1 cellular context compared by ENCODE assay signal in the genomic region with DNA sequence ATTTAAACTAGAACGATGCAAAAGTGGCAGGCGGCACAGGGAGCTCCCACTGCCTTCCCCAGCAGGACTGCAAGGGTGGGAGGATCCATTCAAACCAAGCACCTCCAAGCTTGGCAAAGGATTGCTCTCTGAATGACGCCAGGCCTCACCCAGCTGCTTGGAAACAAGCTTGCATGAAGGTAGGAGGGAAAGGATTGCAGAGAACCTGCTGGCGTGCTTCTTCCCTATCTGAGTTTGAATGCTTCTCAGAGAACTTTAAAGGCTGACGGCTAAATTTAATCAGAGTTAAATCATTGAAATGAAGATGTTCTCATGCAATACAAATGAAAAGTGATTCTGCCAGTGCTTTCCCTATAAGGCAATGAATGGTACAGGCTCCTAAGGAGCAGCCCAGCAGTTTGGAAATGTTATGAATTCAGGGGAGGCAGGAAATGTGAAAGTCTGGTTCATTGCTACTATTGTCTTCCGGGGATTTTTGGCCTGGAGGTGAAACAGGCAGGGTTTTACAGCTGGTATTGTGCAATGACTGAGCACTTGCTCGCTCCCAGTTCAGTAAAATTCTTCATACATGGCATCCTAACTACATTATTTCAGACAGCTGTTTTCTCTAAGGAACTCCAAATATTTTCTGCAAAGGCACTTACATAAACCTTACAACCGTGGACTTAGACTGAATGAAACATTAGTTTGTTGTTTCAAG.
TF ChIP-seq lines count a peak whose summit lies in the region.

No MANE protein-coding gene starts in this region.

TF ChIP-seq in HepG2, 621 proteins besides CTCF, POLR2A, EP300 and RAD21 (continued from another document and continues in another):
- TF ChIP-seq, protein P1, sequence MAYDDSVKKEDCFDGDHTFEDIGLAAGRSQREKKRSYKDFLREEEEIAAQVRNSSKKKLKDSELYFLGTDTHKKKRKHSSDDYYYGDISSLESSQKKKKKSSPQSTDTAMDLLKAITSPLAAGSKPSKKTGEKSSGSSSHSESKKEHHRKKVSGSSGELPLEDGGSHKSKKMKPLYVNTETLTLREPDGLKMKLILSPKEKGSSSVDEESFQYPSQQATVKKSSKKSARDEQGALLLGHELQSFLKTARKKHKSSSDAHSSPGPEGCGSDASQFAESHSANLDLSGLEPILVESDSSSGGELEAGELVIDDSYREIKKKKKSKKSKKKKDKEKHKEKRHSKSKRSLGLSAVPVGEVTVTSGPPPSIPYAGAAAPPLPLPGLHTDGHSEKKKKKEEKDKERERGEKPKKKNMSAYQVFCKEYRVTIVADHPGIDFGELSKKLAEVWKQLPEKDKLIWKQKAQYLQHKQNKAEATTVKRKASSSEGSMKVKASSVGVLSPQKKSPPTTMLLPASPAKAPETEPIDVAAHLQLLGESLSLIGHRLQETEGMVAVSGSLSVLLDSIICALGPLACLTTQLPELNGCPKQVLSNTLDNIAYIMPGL (CRISPR knock-in tag; IDR thresholded peaks at IDR 0.05; ENCODE audit: borderline replicate concordance in 1 of 2, low read depth in 1 of 2) = no peak
- TF ChIP-seq SALL1 (CRISPR knock-in tag; IDR thresholded peaks at IDR 0.05) (peak; percentile 54; the same call in 1 of the 2 replicates), PITX1 (CRISPR knock-in tag; IDR thresholded peaks at IDR 0.05) (0 out of 2 replicates have a peak, but pooled peaks have one; percentile 26), ZNF614 (CRISPR knock-in tag; IDR thresholded peaks at IDR 0.05; ENCODE audit: borderline replicate concordance) (no peak), SP5 (CRISPR knock-in tag; IDR thresholded peaks at IDR 0.05; ENCODE audit: borderline replicate concordance, low read depth) (peak; percentile 21; the same call in 1 of the 2 replicates), MED1 (CRISPR knock-in tag; IDR thresholded peaks at IDR 0.05) (peak; percentile 85), ZNF607 (CRISPR knock-in tag; IDR thresholded peaks at IDR 0.05; ENCODE audit: borderline replicate concordance) (no peak), GATAD2A (CRISPR knock-in tag; IDR thresholded peaks at IDR 0.05) (peak; percentile 89), POLR2AphosphoS5 (IDR thresholded peaks at IDR 0.05; ENCODE audit: low read depth, low read length) (peak; percentile 31; the same call in 1 of the 2 replicates), FOXA3 (CRISPR knock-in tag; IDR thresholded peaks at IDR 0.05) (peak; percentile 32; the same call in 1 of the 2 replicates), TAF1 (CRISPR knock-in tag; IDR thresholded peaks at IDR 0.05) (peak; percentile 39; the same call in 1 of the 2 replicates), ZNF558 (CRISPR knock-in tag; IDR thresholded peaks at IDR 0.05; ENCODE audit: borderline replicate concordance) (peak; percentile 75; the same call in 1 of the 2 replicates), CEBPB (IDR thresholded peaks at IDR 0.05; ENCODE audit: borderline replicate concordance, low read depth, low read length) (peak; percentile 97), PHF21A (CRISPR knock-in tag; IDR thresholded peaks at IDR 0.05) (0 out of 2 replicates have a peak, but pooled peaks have one; percentile 32), TEAD3 (CRISPR knock-in tag; optimal IDR thresholded peaks at IDR 0.05; ENCODE audit: borderline replicate concordance) (peak; percentile 65), MED13 (CRISPR knock-in tag; IDR thresholded peaks at IDR 0.05) (peak; percentile 56; the same call in 1 of the 2 replicates), FOXP1 (IDR thresholded peaks at IDR 0.05) (no peak), FOXP1 (CRISPR knock-in tag; IDR thresholded peaks at IDR 0.05) (peak; percentile 24; the same call in 1 of the 2 replicates), RBFOX2 (IDR thresholded peaks at IDR 0.05; ENCODE audit: low read depth, low read length) (peak; percentile 62), TARDBP (CRISPR knock-in tag; IDR thresholded peaks at IDR 0.05) (0 out of 2 replicates have a peak, but pooled peaks have one; percentile 4), ZNF350 (CRISPR knock-in tag; IDR thresholded peaks at IDR 0.05; ENCODE audit: borderline replicate concordance, low read depth) (0 out of 2 replicates have a peak, but pooled peaks have one; percentile 10), MXI1 (IDR thresholded peaks at IDR 0.05; ENCODE audit: borderline replicate concordance, low read depth, low read length) (0 out of 3 replicates have a peak, but pooled peaks have one; percentile 21), ZBTB8A (CRISPR knock-in tag; IDR thresholded peaks at IDR 0.05; ENCODE audit: borderline replicate concordance, low read depth) (no peak), ZNF446 (CRISPR knock-in tag; IDR thresholded peaks at IDR 0.05) (no peak), ISL2 (CRISPR knock-in tag; IDR thresholded peaks at IDR 0.05) (peak; percentile 35; the same call in 1 of the 2 replicates), GABPA (IDR thresholded peaks at IDR 0.05; ENCODE audit: low read depth, low read length) (no peak), GABPA (CRISPR knock-in tag; IDR thresholded peaks at IDR 0.05; ENCODE audit: low read depth) (peak; percentile 60; the same call in 1 of the 2 replicates), BCL6 (CRISPR knock-in tag; IDR thresholded peaks at IDR 0.05) (peak; percentile 9; the same call in 1 of the 2 replicates), ZNF232 (CRISPR knock-in tag; IDR thresholded peaks at IDR 0.05; ENCODE audit: borderline replicate concordance) (no peak), ZNF839 (CRISPR knock-in tag; IDR thresholded peaks at IDR 0.05; ENCODE audit: borderline replicate concordance) (no peak), FOXK1 (CRISPR knock-in tag; IDR thresholded peaks at IDR 0.05; ENCODE audit: borderline replicate concordance, low read depth) (0 out of 2 replicates have a peak, but pooled peaks have one; percentile 25), RARA (CRISPR knock-in tag; IDR thresholded peaks at IDR 0.05) (peak; percentile 62; the same call in 1 of the 2 replicates)
- TF ChIP-seq, protein P2, sequence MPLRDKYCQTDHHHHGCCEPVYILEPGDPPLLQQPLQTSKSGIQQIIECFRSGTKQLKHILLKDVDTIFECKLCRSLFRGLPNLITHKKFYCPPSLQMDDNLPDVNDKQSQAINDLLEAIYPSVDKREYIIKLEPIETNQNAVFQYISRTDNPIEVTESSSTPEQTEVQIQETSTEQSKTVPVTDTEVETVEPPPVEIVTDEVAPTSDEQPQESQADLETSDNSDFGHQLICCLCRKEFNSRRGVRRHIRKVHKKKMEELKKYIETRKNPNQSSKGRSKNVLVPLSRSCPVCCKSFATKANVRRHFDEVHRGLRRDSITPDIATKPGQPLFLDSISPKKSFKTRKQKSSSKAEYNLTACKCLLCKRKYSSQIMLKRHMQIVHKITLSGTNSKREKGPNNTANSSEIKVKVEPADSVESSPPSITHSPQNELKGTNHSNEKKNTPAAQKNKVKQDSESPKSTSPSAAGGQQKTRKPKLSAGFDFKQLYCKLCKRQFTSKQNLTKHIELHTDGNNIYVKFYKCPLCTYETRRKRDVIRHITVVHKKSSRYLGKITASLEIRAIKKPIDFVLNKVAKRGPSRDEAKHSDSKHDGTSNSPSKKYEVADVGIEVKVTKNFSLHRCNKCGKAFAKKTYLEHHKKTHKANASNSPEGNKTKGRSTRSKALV (CRISPR knock-in tag; IDR thresholded peaks at IDR 0.05) = peak; percentile 48; the same call in 1 of the 2 replicates
- TF ChIP-seq, protein P3, sequence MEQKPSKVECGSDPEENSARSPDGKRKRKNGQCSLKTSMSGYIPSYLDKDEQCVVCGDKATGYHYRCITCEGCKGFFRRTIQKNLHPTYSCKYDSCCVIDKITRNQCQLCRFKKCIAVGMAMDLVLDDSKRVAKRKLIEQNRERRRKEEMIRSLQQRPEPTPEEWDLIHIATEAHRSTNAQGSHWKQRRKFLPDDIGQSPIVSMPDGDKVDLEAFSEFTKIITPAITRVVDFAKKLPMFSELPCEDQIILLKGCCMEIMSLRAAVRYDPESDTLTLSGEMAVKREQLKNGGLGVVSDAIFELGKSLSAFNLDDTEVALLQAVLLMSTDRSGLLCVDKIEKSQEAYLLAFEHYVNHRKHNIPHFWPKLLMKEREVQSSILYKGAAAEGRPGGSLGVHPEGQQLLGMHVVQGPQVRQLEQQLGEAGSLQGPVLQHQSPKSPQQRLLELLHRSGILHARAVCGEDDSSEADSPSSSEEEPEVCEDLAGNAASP (CRISPR knock-in tag; IDR thresholded peaks at IDR 0.05; ENCODE audit: borderline replicate concordance) = peak; percentile 49; the same call in 1 of the 2 replicates
- TF ChIP-seq, protein P4, sequence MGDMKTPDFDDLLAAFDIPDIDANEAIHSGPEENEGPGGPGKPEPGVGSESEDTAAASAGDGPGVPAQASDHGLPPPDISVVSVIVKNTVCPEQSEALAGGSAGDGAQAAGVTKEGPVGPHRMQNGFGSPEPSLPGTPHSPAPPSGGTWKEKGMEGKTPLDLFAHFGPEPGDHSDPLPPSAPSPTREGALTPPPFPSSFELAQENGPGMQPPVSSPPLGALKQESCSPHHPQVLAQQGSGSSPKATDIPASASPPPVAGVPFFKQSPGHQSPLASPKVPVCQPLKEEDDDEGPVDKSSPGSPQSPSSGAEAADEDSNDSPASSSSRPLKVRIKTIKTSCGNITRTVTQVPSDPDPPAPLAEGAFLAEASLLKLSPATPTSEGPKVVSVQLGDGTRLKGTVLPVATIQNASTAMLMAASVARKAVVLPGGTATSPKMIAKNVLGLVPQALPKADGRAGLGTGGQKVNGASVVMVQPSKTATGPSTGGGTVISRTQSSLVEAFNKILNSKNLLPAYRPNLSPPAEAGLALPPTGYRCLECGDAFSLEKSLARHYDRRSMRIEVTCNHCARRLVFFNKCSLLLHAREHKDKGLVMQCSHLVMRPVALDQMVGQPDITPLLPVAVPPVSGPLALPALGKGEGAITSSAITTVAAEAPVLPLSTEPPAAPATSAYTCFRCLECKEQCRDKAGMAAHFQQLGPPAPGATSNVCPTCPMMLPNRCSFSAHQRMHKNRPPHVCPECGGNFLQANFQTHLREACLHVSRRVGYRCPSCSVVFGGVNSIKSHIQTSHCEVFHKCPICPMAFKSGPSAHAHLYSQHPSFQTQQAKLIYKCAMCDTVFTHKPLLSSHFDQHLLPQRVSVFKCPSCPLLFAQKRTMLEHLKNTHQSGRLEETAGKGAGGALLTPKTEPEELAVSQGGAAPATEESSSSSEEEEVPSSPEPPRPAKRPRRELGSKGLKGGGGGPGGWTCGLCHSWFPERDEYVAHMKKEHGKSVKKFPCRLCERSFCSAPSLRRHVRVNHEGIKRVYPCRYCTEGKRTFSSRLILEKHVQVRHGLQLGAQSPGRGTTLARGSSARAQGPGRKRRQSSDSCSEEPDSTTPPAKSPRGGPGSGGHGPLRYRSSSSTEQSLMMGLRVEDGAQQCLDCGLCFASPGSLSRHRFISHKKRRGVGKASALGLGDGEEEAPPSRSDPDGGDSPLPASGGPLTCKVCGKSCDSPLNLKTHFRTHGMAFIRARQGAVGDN (CRISPR knock-in tag; IDR thresholded peaks at IDR 0.05) = peak; percentile 46
- TF ChIP-seq, protein P5, sequence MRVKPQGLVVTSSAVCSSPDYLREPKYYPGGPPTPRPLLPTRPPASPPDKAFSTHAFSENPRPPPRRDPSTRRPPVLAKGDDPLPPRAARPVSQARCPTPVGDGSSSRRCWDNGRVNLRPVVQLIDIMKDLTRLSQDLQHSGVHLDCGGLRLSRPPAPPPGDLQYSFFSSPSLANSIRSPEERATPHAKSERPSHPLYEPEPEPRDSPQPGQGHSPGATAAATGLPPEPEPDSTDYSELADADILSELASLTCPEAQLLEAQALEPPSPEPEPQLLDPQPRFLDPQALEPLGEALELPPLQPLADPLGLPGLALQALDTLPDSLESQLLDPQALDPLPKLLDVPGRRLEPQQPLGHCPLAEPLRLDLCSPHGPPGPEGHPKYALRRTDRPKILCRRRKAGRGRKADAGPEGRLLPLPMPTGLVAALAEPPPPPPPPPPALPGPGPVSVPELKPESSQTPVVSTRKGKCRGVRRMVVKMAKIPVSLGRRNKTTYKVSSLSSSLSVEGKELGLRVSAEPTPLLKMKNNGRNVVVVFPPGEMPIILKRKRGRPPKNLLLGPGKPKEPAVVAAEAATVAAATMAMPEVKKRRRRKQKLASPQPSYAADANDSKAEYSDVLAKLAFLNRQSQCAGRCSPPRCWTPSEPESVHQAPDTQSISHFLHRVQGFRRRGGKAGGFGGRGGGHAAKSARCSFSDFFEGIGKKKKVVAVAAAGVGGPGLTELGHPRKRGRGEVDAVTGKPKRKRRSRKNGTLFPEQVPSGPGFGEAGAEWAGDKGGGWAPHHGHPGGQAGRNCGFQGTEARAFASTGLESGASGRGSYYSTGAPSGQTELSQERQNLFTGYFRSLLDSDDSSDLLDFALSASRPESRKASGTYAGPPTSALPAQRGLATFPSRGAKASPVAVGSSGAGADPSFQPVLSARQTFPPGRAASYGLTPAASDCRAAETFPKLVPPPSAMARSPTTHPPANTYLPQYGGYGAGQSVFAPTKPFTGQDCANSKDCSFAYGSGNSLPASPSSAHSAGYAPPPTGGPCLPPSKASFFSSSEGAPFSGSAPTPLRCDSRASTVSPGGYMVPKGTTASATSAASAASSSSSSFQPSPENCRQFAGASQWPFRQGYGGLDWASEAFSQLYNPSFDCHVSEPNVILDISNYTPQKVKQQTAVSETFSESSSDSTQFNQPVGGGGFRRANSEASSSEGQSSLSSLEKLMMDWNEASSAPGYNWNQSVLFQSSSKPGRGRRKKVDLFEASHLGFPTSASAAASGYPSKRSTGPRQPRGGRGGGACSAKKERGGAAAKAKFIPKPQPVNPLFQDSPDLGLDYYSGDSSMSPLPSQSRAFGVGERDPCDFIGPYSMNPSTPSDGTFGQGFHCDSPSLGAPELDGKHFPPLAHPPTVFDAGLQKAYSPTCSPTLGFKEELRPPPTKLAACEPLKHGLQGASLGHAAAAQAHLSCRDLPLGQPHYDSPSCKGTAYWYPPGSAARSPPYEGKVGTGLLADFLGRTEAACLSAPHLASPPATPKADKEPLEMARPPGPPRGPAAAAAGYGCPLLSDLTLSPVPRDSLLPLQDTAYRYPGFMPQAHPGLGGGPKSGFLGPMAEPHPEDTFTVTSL (CRISPR knock-in tag; IDR thresholded peaks at IDR 0.05; ENCODE audit: borderline replicate concordance) = peak; percentile 16; the same call in 1 of the 2 replicates
- TF ChIP-seq, protein P6, sequence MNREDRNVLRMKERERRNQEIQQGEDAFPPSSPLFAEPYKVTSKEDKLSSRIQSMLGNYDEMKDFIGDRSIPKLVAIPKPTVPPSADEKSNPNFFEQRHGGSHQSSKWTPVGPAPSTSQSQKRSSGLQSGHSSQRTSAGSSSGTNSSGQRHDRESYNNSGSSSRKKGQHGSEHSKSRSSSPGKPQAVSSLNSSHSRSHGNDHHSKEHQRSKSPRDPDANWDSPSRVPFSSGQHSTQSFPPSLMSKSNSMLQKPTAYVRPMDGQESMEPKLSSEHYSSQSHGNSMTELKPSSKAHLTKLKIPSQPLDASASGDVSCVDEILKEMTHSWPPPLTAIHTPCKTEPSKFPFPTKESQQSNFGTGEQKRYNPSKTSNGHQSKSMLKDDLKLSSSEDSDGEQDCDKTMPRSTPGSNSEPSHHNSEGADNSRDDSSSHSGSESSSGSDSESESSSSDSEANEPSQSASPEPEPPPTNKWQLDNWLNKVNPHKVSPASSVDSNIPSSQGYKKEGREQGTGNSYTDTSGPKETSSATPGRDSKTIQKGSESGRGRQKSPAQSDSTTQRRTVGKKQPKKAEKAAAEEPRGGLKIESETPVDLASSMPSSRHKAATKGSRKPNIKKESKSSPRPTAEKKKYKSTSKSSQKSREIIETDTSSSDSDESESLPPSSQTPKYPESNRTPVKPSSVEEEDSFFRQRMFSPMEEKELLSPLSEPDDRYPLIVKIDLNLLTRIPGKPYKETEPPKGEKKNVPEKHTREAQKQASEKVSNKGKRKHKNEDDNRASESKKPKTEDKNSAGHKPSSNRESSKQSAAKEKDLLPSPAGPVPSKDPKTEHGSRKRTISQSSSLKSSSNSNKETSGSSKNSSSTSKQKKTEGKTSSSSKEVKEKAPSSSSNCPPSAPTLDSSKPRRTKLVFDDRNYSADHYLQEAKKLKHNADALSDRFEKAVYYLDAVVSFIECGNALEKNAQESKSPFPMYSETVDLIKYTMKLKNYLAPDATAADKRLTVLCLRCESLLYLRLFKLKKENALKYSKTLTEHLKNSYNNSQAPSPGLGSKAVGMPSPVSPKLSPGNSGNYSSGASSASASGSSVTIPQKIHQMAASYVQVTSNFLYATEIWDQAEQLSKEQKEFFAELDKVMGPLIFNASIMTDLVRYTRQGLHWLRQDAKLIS (CRISPR knock-in tag; IDR thresholded peaks at IDR 0.05) = peak; percentile 65; the same call in 1 of the 2 replicates
